Comparison of ENCODE assay signal across 9 cellular contexts in genomic region chr4:120977435-120977997, GRCh38. TPM values are rescaled to one million over a fixed set of nuclear protein-coding genes. Genes with fewer than 3 reads are reported as not detected.
A peak's percentile ranks its signal among the peaks of the same experiment; 100 is the strongest.
DNase-seq lines count a peak whose midpoint lies in the region; ATAC-seq, FAIRE-seq and TF ChIP-seq lines count a peak whose summit lies in the region.
"Had no signal": no experiment of that assay in that cellular context is flagged by ENCODE, and none has a peak within 500 bp of the region (broad histone marks: within the 10 kb centered on the region; RNA-seq: fewer than 3 reads in every experiment).

No MANE protein-coding gene starts in this region.

- intact Hi-C loops in ovary (cut with DNase I): no loop called here

- H3K27me3 Mint-ChIP-seq in activated CD8-positive, alpha-beta memory T cell treated with anti-CD3 and anti-CD28 coated beads, Interleukin-2, amount 10 ng/mL, durations not matched to agents 7 days and 5 days: peaks cover 2% of the 10 kb centered on the region
- H3K27me3 Mint-ChIP-seq in astrocyte (ENCODE audit: low read depth, unreplicated experiment): no peaks in the 10 kb centered on the region

- H3K4me1 ChIP-seq in astrocyte (ENCODE audit: insufficient read depth, low read length): no peaks in the 10 kb centered on the region
- H3K4me1 ChIP-seq in liver (ENCODE audit: control insufficient read depth in 4 of 4, insufficient read depth in 4 of 4, low read length in 3 of 4): no peaks in the 10 kb centered on the region
- H3K4me1 ChIP-seq in ovary (ENCODE audit: insufficient read depth): no peaks in the 10 kb centered on the region

- TF ChIP-seq EP300 in ovary (IDR thresholded peaks at IDR 0.05): no peak

- H3K27me3 ChIP-seq in astrocyte (ENCODE audit: insufficient read depth, low read length): no peaks in the 10 kb centered on the region
- peaks cover 0 to 3% (median 0%) of the 10 kb centered on the region in 4 donors for H3K27me3 ChIP-seq in liver (ENCODE audit: control insufficient read depth in 4 of 4, insufficient read depth in 4 of 4, low read length in 3 of 4)
- no peaks in the 10 kb centered on the region for H3K27me3 ChIP-seq in ovary

- H3K9me3 ChIP-seq in astrocyte (ENCODE audit: insufficient read depth, low read depth, low read length): no peaks in the 10 kb centered on the region
- no peaks in the 10 kb centered on the region for H3K9me3 ChIP-seq in liver (ENCODE audit: control insufficient read depth in 4 of 4, low read length in 3 of 4)
- no peaks in the 10 kb centered on the region for H3K9me3 ChIP-seq in ovary

- no peaks in the 10 kb centered on the region for H3K9me3 Mint-ChIP-seq in activated CD8-positive, alpha-beta memory T cell treated with anti-CD3 and anti-CD28 coated beads, Interleukin-2, amount 10 ng/mL, durations not matched to agents 7 days and 5 days (ENCODE audit: low read depth)
- no peaks in the 10 kb centered on the region for H3K9me3 Mint-ChIP-seq in astrocyte (ENCODE audit: unreplicated experiment)
- H3K9me3 Mint-ChIP-seq: dendritic cell treated with granulocyte-macrophage colony-stimulating factor and Interleukin-4, amounts not matched to agents 40 ng/mL and 50 ng/mL, for 4 days had no signal

- no peaks in the 10 kb centered on the region for H3K36me3 ChIP-seq in astrocyte (ENCODE audit: insufficient read depth, low read length)
- H3K36me3 ChIP-seq in liver (ENCODE audit: control insufficient read depth in 4 of 4, insufficient read depth in 3 of 4, low read depth in 1 of 4, low read length in 3 of 4): no peaks in the 10 kb centered on the region
- H3K36me3 ChIP-seq in ovary: no peaks in the 10 kb centered on the region

- no peak for TF ChIP-seq POLR2A in ovary (IDR thresholded peaks at IDR 0.05)

- no peaks in the 10 kb centered on the region for H3K79me2 ChIP-seq in astrocyte (ENCODE audit: insufficient read depth, low read length)

- no peak overlapping the region for H3K9ac ChIP-seq in astrocyte (ENCODE audit: low read length)
- H3K9ac ChIP-seq in liver (ENCODE audit: low read depth in 1 of 2, low read length in 2 of 2): no peak overlapping the region

- H4K20me1 ChIP-seq in astrocyte (ENCODE audit: insufficient read depth, low read length): no peaks in the 10 kb centered on the region

- H3K36me3 Mint-ChIP-seq in activated CD8-positive, alpha-beta memory T cell treated with anti-CD3 and anti-CD28 coated beads, Interleukin-2, amount 10 ng/mL, durations not matched to agents 7 days and 5 days: no peaks in the 10 kb centered on the region
- H3K36me3 Mint-ChIP-seq in astrocyte (ENCODE audit: low read depth, unreplicated experiment): no peaks in the 10 kb centered on the region

- no peak overlapping the region for H3K27ac Mint-ChIP-seq in activated CD8-positive, alpha-beta memory T cell treated with anti-CD3 and anti-CD28 coated beads, Interleukin-2, amount 10 ng/mL, durations not matched to agents 7 days and 5 days
- no peak overlapping the region for H3K27ac Mint-ChIP-seq in astrocyte (ENCODE audit: unreplicated experiment)
- H3K27ac Mint-ChIP-seq: dendritic cell treated with granulocyte-macrophage colony-stimulating factor and Interleukin-4, amounts not matched to agents 40 ng/mL and 50 ng/mL, for 4 days had no signal

- TF ChIP-seq RAD21 in liver (IDR thresholded peaks at IDR 0.05): peak in 1 of 2 donors; percentile 48

- FAIRE-seq in astrocyte (lab: Jason Lieb, UNC) (no peak), frontal cortex (lab: Jason Lieb, UNC) (no peak)

- no peak overlapping the region for H3K4me3 ChIP-seq in astrocyte (ENCODE audit: insufficient read depth, low read depth, low read length)
- no peak overlapping the region for H3K4me3 ChIP-seq in liver (ENCODE audit: low read depth in 1 of 3, low read length in 3 of 3)
- no peak overlapping the region for H3K4me3 ChIP-seq in ovary

- TF ChIP-seq CTCF in astrocyte (IDR thresholded peaks at IDR 0.05; ENCODE audit: insufficient read depth, low read depth, low read length) (peak; percentile 53), liver (IDR thresholded peaks at IDR 0.05; ENCODE audit: low read depth, low read length, missing input control) (peak; percentile 18), ovary (IDR thresholded peaks at IDR 0.05) (no peak)

- H3K27ac ChIP-seq in astrocyte (ENCODE audit: low read depth, low read length) (no peak overlapping the region), liver (ENCODE audit: low read depth in 1 of 2, low read length in 2 of 2) (no peak overlapping the region), ovary (no peak overlapping the region)

- CTCF ChIA-PET in activated CD8-positive, alpha-beta memory T cell treated with anti-CD3 and anti-CD28 coated beads, Interleukin-2, amount 10 ng/mL, durations not matched to agents 7 days and 5 days (lab: Charles Lee): interaction anchor here (0.9 to 1.8 kb wide), 6 partner anchors 10 to 827 kb away, joined by 3 to 5 read pairs (median 3); no protein-coding TSS in a partner anchor

- H3K4me1 Mint-ChIP-seq in activated CD8-positive, alpha-beta memory T cell treated with anti-CD3 and anti-CD28 coated beads, Interleukin-2, amount 10 ng/mL, durations not matched to agents 7 days and 5 days: peaks cover 2% of the 10 kb centered on the region
- H3K4me1 Mint-ChIP-seq in astrocyte (ENCODE audit: low read depth, unreplicated experiment): no peaks in the 10 kb centered on the region

- peak; percentile 41 for DNase-seq in activated CD8-positive, alpha-beta memory T cell treated with anti-CD3 and anti-CD28 coated beads, Interleukin-2, amount 10 ng/mL, durations not matched to agents 7 days and 5 days
- DNase-seq in activated CD8-positive, alpha-beta memory T cell treated with anti-CD3 and anti-CD28 coated beads, Interleukin-2, amount 50 U/mL, for 48 hours: no peak
- DNase-seq in LHCN-M2 (ENCODE audit: low read depth) (peak; percentile 62), astrocyte (ENCODE audit: low read depth) (peak; percentile 42), frontal cortex (ENCODE audit: low spot score in 2 of 2) (no peak), ovary (no peak)

- WGBS in liver: 63% methylated on average over 2 of the region's 2 CpGs
- 76 to 81% (median 80%) methylated on average over 2 of the region's 2 CpGs for WGBS in ovary, 3 donors

- H2AFZ ChIP-seq in astrocyte (ENCODE audit: low read depth, low read length): no peak overlapping the region

- ATAC-seq in activated CD8-positive, alpha-beta memory T cell treated with anti-CD3 and anti-CD28 coated beads, Interleukin-2, amount 10 ng/mL, durations not matched to agents 7 days and 5 days: no peak
- ATAC-seq in GM21786 (IDR thresholded peaks at IDR 0.05; ENCODE audit: unreplicated experiment): peak; percentile 86

- H3K4me2 ChIP-seq in astrocyte (ENCODE audit: low read length): no peak overlapping the region

- H3K4me3 Mint-ChIP-seq in activated CD8-positive, alpha-beta memory T cell treated with anti-CD3 and anti-CD28 coated beads, Interleukin-2, amount 10 ng/mL, durations not matched to agents 7 days and 5 days: no peak overlapping the region
- H3K4me3 Mint-ChIP-seq in astrocyte (ENCODE audit: unreplicated experiment): no peak overlapping the region
- H3K4me3 Mint-ChIP-seq: dendritic cell treated with granulocyte-macrophage colony-stimulating factor and Interleukin-4, amounts not matched to agents 40 ng/mL and 50 ng/mL, for 4 days had no signal

TF ChIP-seq in liver, 16 proteins besides CTCF, POLR2A, EP300 and RAD21 (continues in another document):
- TF ChIP-seq FOXA1 (IDR thresholded peaks at IDR 0.05) (no peak), MAX (IDR thresholded peaks at IDR 0.05) (no peak), YY1 (IDR thresholded peaks at IDR 0.05) (no peak), HNF4G (IDR thresholded peaks at IDR 0.05) (no peak), GABPA (IDR thresholded peaks at IDR 0.05 in 1 of 2, conservative IDR thresholded peaks at IDR 0.05 in 1 of 2) (no peak), JUND (IDR thresholded peaks at IDR 0.05) (no peak), REST (IDR thresholded peaks at IDR 0.05) (no peak), RXRA (IDR thresholded peaks at IDR 0.05) (no peak), TAF1 (conservative IDR thresholded peaks at IDR 0.05) (no peak)

RNA-seq across cellular contexts. Expression of gene PRDM5, which starts 55.0 kb away (rescaled TPM):
- 1 to 10 TPM in 1 of 2 experiments, not detected in 1; 1.2 TPM for total RNA-seq in activated CD8-positive, alpha-beta memory T cell treated with anti-CD3 and anti-CD28 coated beads, Interleukin-2, amount 10 ng/mL, durations not matched to agents 7 days and 5 days
- total RNA-seq in LHCN-M2 (2014; rRNA removed) (15.5 and 16.5 TPM in 2 replicates), astrocyte (5.3 and 6.5 TPM in 2 replicates), liver (1 to 10 TPM; 1.9 to 4.0 TPM), frontal cortex (14.7 TPM), ovary (10 to 100 TPM; 33.4 to 53.8 (median 45.3) TPM)
- polyA plus RNA-seq in LHCN-M2 (2012): 4.4 TPM
- polyA plus RNA-seq in liver (under 1 TPM; 0.17 to 0.28 TPM), ovary (1 to 10 TPM; 8.1 to 9.0 TPM)

Comparison
In these comparisons a context has a peak if more than half of its experiments do, and no peak if none do; other contexts are left out.
1. DNase-seq: peak in activated CD8-positive, alpha-beta memory T cell treated with anti-CD3 and anti-CD28 coated beads, Interleukin-2, amount 10 ng/mL, durations not matched to agents 7 days and 5 days (single experiment), LHCN-M2 (single experiment) and astrocyte (single experiment); none in activated CD8-positive, alpha-beta memory T cell treated with anti-CD3 and anti-CD28 coated beads, Interleukin-2, amount 50 U/mL, for 48 hours (single experiment), frontal cortex (0 of 2) and ovary (0 of 5).
2. CTCF ChIP-seq: peak in astrocyte (single experiment) and liver (single experiment); none in ovary (0 of 3).